ENCODE assay signal across 6 cellular contexts in the genomic region with DNA sequence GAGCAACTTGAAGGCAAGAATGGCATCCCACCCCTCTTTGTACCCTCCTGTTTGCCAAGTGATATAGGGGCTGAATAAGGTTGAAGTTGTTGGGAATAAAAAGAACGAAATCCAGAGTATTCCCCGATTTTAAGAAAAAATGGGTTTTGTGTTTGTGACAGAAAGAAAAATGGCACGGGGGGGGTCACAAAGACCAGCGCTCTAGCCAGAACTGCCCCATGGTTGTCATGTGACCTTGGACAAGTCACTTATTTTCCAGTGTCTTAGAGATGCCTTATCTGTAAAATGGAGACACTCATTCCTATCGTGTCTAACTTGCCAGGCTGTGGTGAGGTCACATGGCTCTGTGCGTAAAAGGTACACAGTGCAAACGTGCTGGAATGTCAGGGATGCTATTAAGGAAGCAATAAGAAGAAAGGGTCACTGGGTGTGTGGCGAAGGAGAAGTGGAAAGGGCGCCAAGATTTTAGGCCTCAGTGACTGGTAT. TPM values are rescaled to one million over a fixed set of nuclear protein-coding genes. Genes with fewer than 3 reads are reported as not detected.
A peak's percentile ranks its signal among the peaks of the same experiment; 100 is the strongest.
DNase-seq lines count a peak whose midpoint lies in the region; ATAC-seq and TF ChIP-seq lines count a peak whose summit lies in the region.

No MANE protein-coding gene starts in this region.

- H3K4me1 ChIP-seq in Peyer's patch (peaks cover 3 to 37% (median 21%) of the 10 kb centered on the region in 4 donors), left ventricle myocardium inferior (peaks cover 76% of the 10 kb centered on the region), transverse colon (peaks cover 21 to 59% (median 43%) of the 10 kb centered on the region in 4 donors)

- H3K9me3 ChIP-seq in Peyer's patch: no peaks in the 10 kb centered on the region
- H3K9me3 ChIP-seq in left ventricle myocardium inferior (replicated peaks): no peaks in the 10 kb centered on the region
- no peaks in the 10 kb centered on the region for H3K9me3 ChIP-seq in transverse colon

- H3K4me3 ChIP-seq in AG10803 (ENCODE audit: low read length): peak overlapping the region; percentile 80
- H3K4me3 ChIP-seq in Peyer's patch: peak overlapping the region; percentile 50 to 83 (median 66)
- H3K4me3 ChIP-seq in left ventricle myocardium inferior: peak overlapping the region; percentile 87
- peak overlapping the region in 3 of 4 donors; percentile 53 to 64 (median 63) for H3K4me3 ChIP-seq in transverse colon

- TF ChIP-seq CTCF in AG10803 (conservative IDR thresholded peaks at IDR 0.05; ENCODE audit: low read length) (no peak), Peyer's patch (IDR thresholded peaks at IDR 0.05) (no peak), left ventricle myocardium inferior (IDR thresholded peaks at IDR 0.05; ENCODE audit: borderline replicate concordance) (no peak), transverse colon (IDR thresholded peaks at IDR 0.05) (no peak)

- TF ChIP-seq POLR2A in Peyer's patch (IDR thresholded peaks at IDR 0.05): peak; percentile 61 to 81
- peak; percentile 68 for TF ChIP-seq POLR2A in transverse colon (IDR thresholded peaks at IDR 0.05)

- WGBS in transverse colon (ENCODE audit: low coverage in 1 of 2), 2 donors: 42 to 43% methylated on average over 9 of the region's 9 CpGs

- TF ChIP-seq EP300 in transverse colon (IDR thresholded peaks at IDR 0.05; ENCODE audit: low read depth): no peak

- H3K27ac ChIP-seq in Peyer's patch: peak overlapping the region; percentile 88 to 99 (median 96)
- peak overlapping the region; percentile 96 for H3K27ac ChIP-seq in left ventricle myocardium inferior (replicated peaks)
- H3K27ac ChIP-seq in transverse colon: peak overlapping the region; percentile 95 to 99 (median 98)

- H3K36me3 ChIP-seq in Peyer's patch: no peaks in the 10 kb centered on the region
- no peaks in the 10 kb centered on the region for H3K36me3 ChIP-seq in left ventricle myocardium inferior
- no peaks in the 10 kb centered on the region for H3K36me3 ChIP-seq in transverse colon

- no peaks in the 10 kb centered on the region for H3K27me3 ChIP-seq in Peyer's patch
- no peaks in the 10 kb centered on the region for H3K27me3 ChIP-seq in left ventricle myocardium inferior (ENCODE audit: low read depth)
- no peaks in the 10 kb centered on the region for H3K27me3 ChIP-seq in transverse colon

- in situ Hi-C loops in transverse colon (cut with MboI; ENCODE audit: low pct_ligation_motif_present in 1 of 4, low pct_unique_long_range_greater_than_20kb in 1 of 4, low sequenced_read_pairs in 3 of 4): no loop called here

- ATAC-seq in HG03457 (IDR thresholded peaks at IDR 0.05; ENCODE audit: unreplicated experiment): no peak

- intact Hi-C loops in left ventricle myocardium inferior (cut with micrococcal nuclease) (no loop called here), transverse colon (cut with DNase I; ENCODE audit: low total_unique reads) (loop anchor here (2.0 to 10.0 kb wide), 2 partner anchors 14 to 962 kb away; a partner anchor contains a TSS)

- peak; percentile 75 for DNase-seq in AG10803 (ENCODE audit: low read depth)
- peak in 1 of 3 donors; percentile 87 for DNase-seq in Peyer's patch
- DNase-seq in left ventricle myocardium inferior: no peak
- peak; percentile 74 for DNase-seq in transverse colon
- no peak for DNase-seq in effector CD8-positive, alpha-beta T cell (lab: John Stamatoyannopoulos, UW)

RNA-seq across cellular contexts. Expression of a gene that starts 1.6 kb away (rescaled TPM):
- total RNA-seq in Peyer's patch (10 to 100 TPM; 24.3 to 41.8 (median 31.7) TPM), left ventricle myocardium inferior (28.8 TPM), transverse colon (10 to 100 TPM; 38.0 to 54.9 (median 42.6) TPM)

RNA-seq across cellular contexts. Expression of a gene that starts 11.2 kb away (rescaled TPM):
- total RNA-seq in Peyer's patch: 100 to 1,000 TPM in 1 of 4 donors, 10 to 100 TPM in 3; 33.8 to 124 (median 76.3) TPM
- total RNA-seq in left ventricle myocardium inferior: 6.4 TPM
- 10 to 100 TPM; 24.9 to 96.1 (median 38.6) TPM for total RNA-seq in transverse colon

RNA-seq across cellular contexts. Expression of a gene that starts 14.3 kb away (rescaled TPM):
- total RNA-seq in Peyer's patch (10 to 100 TPM; 11.6 to 44.4 (median 18.4) TPM), left ventricle myocardium inferior (146 TPM), transverse colon (100 to 1,000 TPM; 157 to 369 (median 335) TPM)

RNA-seq across cellular contexts. Expression of a gene that starts 15.0 kb away (rescaled TPM):
- total RNA-seq in Peyer's patch: 10 to 100 TPM in 3 of 4 donors, 1 to 10 TPM in 1; 8.4 to 28.9 (median 11.2) TPM
- total RNA-seq in left ventricle myocardium inferior: 7.0 TPM
- total RNA-seq in transverse colon: 10 to 100 TPM in 1 of 4 donors, 1 to 10 TPM in 3; 1.2 to 10.8 (median 5.9) TPM

Comparison
In these comparisons a context has a peak if more than half of its experiments do, and no peak if none do; other contexts are left out.
1. DNase-seq: peak in AG10803 (single experiment) and transverse colon (single experiment); none in left ventricle myocardium inferior (single experiment) and effector CD8-positive, alpha-beta T cell (single experiment).
2. Peak in every context shown above with its lines, with median percentiles within 50 percentile points of each other: H3K4me3 ChIP-seq and H3K27ac ChIP-seq.